9 cellular contexts compared by ENCODE assay signal in genomic region chr15:35210370-35210769, GRCh38.
"Had no signal": no experiment of that assay in that cellular context is flagged by ENCODE, and none has a peak within 500 bp of the region (broad histone marks: within the 10 kb centered on the region; RNA-seq: fewer than 3 reads in every experiment).

No MANE protein-coding gene starts in this region.

- H3K27ac ChIP-seq: GM23248, HL-60 had no signal

- H3K4me1 ChIP-seq: HAP-1 had no signal

- H3K4me3 ChIP-seq: GM23248, HAP-1, K562 had no signal

- H3K36me3 ChIP-seq: HAP-1 had no signal

- DNase-seq: GM23248, GOT3, H7, HFFc6, KG1 had no signal

- H3K9ac ChIP-seq: GM23248 had no signal

- H2AFZ ChIP-seq: GM23248 had no signal

- ATAC-seq: HCT116, K562 had no signal

- FAIRE-seq: K562 had no signal

- H3K9me3 ChIP-seq: HAP-1 had no signal
